8 cellular contexts compared by ENCODE assay signal in genomic region chr21:37220433-37220980, GRCh38. TPM values are rescaled to one million over a fixed set of nuclear protein-coding genes. Genes with fewer than 3 reads are reported as not detected.
DNase-seq lines count a peak whose midpoint lies in the region; ATAC-seq and TF ChIP-seq lines count a peak whose summit lies in the region.

No MANE protein-coding gene starts in this region.

- no peaks in the 10 kb centered on the region for H3K36me3 Mint-ChIP-seq in IgD-negative memory B cell
- peaks cover 29% of the 10 kb centered on the region for H3K36me3 Mint-ChIP-seq in dendritic cell treated with granulocyte-macrophage colony-stimulating factor and Interleukin-4, amounts not matched to agents 40 ng/mL and 50 ng/mL, for 4 days (ENCODE audit: low read depth)

- H3K9me3 ChIP-seq in lung (ENCODE audit: control insufficient read depth in 2 of 2, insufficient read depth in 1 of 2, low read length in 1 of 2): no peaks in the 10 kb centered on the region

- H3K27ac Mint-ChIP-seq in IgD-negative memory B cell: peak overlapping the region; percentile 15 to 94 (median 31)
- peak overlapping the region; percentile 77 for H3K27ac Mint-ChIP-seq in dendritic cell treated with granulocyte-macrophage colony-stimulating factor and Interleukin-4, amounts not matched to agents 40 ng/mL and 50 ng/mL, for 4 days
- peak overlapping the region; percentile 97 to 99 for H3K27ac Mint-ChIP-seq in stimulated activated naive CD8-positive, alpha-beta T cell treated with anti-CD3 and anti-CD28 coated beads, Interleukin-15, amount 100 ng/mL, for 72 hours

- H3K4me1 Mint-ChIP-seq in IgD-negative memory B cell: peaks cover 7 to 16% (median 8%) of the 10 kb centered on the region in 3 donors
- peaks cover 10% of the 10 kb centered on the region for H3K4me1 Mint-ChIP-seq in dendritic cell treated with granulocyte-macrophage colony-stimulating factor and Interleukin-4, amounts not matched to agents 40 ng/mL and 50 ng/mL, for 4 days (ENCODE audit: low read depth)
- peaks cover 44% of the 10 kb centered on the region for H3K4me1 Mint-ChIP-seq in stimulated activated naive CD8-positive, alpha-beta T cell treated with anti-CD3 and anti-CD28 coated beads, Interleukin-15, amount 100 ng/mL, for 72 hours

- peaks cover 10 to 14% of the 10 kb centered on the region in 2 donors for H3K36me3 ChIP-seq in lung (ENCODE audit: control insufficient read depth in 2 of 2, insufficient read depth in 2 of 2, low read length in 2 of 2)

- H3K27ac ChIP-seq in lung (ENCODE audit: low read depth in 1 of 2, low read length in 1 of 2): peak overlapping the region; percentile 64 to 80

- DNase-seq in DMS 273 (lab: John Stamatoyannopoulos, UW; ENCODE audit: unreplicated experiment) (peak; percentile 84), DMS 273 treated with DMSO at 0.1 percent for 48 hours (lab: John Stamatoyannopoulos, UW) (no peak), UCSD-AML1 (lab: John Stamatoyannopoulos, UW; ENCODE audit: unreplicated experiment) (peak; percentile 83), lung (ENCODE audit: low spot score) (no peak)
- DNase-seq in stimulated activated naive CD8-positive, alpha-beta T cell treated with anti-CD3 and anti-CD28 coated beads, Interleukin-15, amount 100 ng/mL, for 72 hours: no peak

- peaks cover 0 to 5% of the 10 kb centered on the region in 2 donors for H3K4me1 ChIP-seq in lung (ENCODE audit: control insufficient read depth in 2 of 2, insufficient read depth in 2 of 2, low read length in 2 of 2)

- no peaks in the 10 kb centered on the region for H3K9me3 Mint-ChIP-seq in IgD-negative memory B cell
- no peaks in the 10 kb centered on the region for H3K9me3 Mint-ChIP-seq in dendritic cell treated with granulocyte-macrophage colony-stimulating factor and Interleukin-4, amounts not matched to agents 40 ng/mL and 50 ng/mL, for 4 days
- H3K9me3 Mint-ChIP-seq in stimulated activated naive CD8-positive, alpha-beta T cell treated with anti-CD3 and anti-CD28 coated beads, Interleukin-15, amount 100 ng/mL, for 72 hours: no peaks in the 10 kb centered on the region

- no peaks in the 10 kb centered on the region for H3K27me3 ChIP-seq in lung (ENCODE audit: control insufficient read depth, insufficient read depth)

- WGBS in lung, 2 donors: 2 to 3% methylated on average over 35 of the region's 35 CpGs

- peak overlapping the region; percentile 56 for H3K4me3 ChIP-seq in lung

- ATAC-seq in GM21723 (IDR thresholded peaks at IDR 0.05; ENCODE audit: unreplicated experiment): peak; percentile 51
- ATAC-seq in lung (ENCODE audit: insufficient read depth, low FRiP score): peak; percentile 43
- ATAC-seq in stimulated activated naive CD8-positive, alpha-beta T cell treated with anti-CD3 and anti-CD28 coated beads, Interleukin-15, amount 100 ng/mL, for 72 hours: peak; percentile 59

- no peak for TF ChIP-seq CTCF in lung (IDR thresholded peaks at IDR 0.05; ENCODE audit: control extremely low read depth, extremely low read depth)

- H3K27me3 Mint-ChIP-seq in IgD-negative memory B cell: no peaks in the 10 kb centered on the region
- H3K27me3 Mint-ChIP-seq in dendritic cell treated with granulocyte-macrophage colony-stimulating factor and Interleukin-4, amounts not matched to agents 40 ng/mL and 50 ng/mL, for 4 days: peaks cover 12% of the 10 kb centered on the region
- H3K27me3 Mint-ChIP-seq in stimulated activated naive CD8-positive, alpha-beta T cell treated with anti-CD3 and anti-CD28 coated beads, Interleukin-15, amount 100 ng/mL, for 72 hours: no peaks in the 10 kb centered on the region

- intact Hi-C loops in dendritic cell treated with granulocyte-macrophage colony-stimulating factor and Interleukin-4, amounts not matched to agents 40 ng/mL and 50 ng/mL, for 4 days (cut with micrococcal nuclease): loop anchor here (2.0 to 5.0 kb wide), 2 partner anchors 37 to 46 kb away; partner anchors contain the start of gene VPS26C

- peak overlapping the region; percentile 93 to 98 (median 95) for H3K4me3 Mint-ChIP-seq in IgD-negative memory B cell
- H3K4me3 Mint-ChIP-seq in dendritic cell treated with granulocyte-macrophage colony-stimulating factor and Interleukin-4, amounts not matched to agents 40 ng/mL and 50 ng/mL, for 4 days: peak overlapping the region; percentile 79
- H3K4me3 Mint-ChIP-seq in stimulated activated naive CD8-positive, alpha-beta T cell treated with anti-CD3 and anti-CD28 coated beads, Interleukin-15, amount 100 ng/mL, for 72 hours: peak overlapping the region; percentile 88 to 95

RNA-seq across cellular contexts. Expression of gene VPS26C, which starts 46.6 kb away (rescaled TPM):
- polyA plus RNA-seq in IgD-negative memory B cell (64.8 TPM), lung (10 to 100 TPM; 19.8 to 39.3 TPM)
- total RNA-seq in lung: 10 to 100 TPM; 46.4 to 61.1 TPM

Comparison
In these comparisons a context has a peak if more than half of its experiments do, and no peak if none do; other contexts are left out.
1. DNase-seq: peak in DMS 273 (single experiment) and UCSD-AML1 (single experiment); none in DMS 273 treated with DMSO at 0.1 percent for 48 hours (single experiment), lung (single experiment) and stimulated activated naive CD8-positive, alpha-beta T cell treated with anti-CD3 and anti-CD28 coated beads, Interleukin-15, amount 100 ng/mL, for 72 hours (0 of 2).
2. H3K27ac Mint-ChIP-seq: peak in every context shown above with its lines; median percentile 98 in stimulated activated naive CD8-positive, alpha-beta T cell treated with anti-CD3 and anti-CD28 coated beads, Interleukin-15, amount 100 ng/mL, for 72 hours; 77 in dendritic cell treated with granulocyte-macrophage colony-stimulating factor and Interleukin-4, amounts not matched to agents 40 ng/mL and 50 ng/mL, for 4 days; 31 in IgD-negative memory B cell.
3. Peak in every context shown above with its lines, with median percentiles within 50 percentile points of each other: ATAC-seq and H3K4me3 Mint-ChIP-seq.